In genomic region chr14:69652942-69653680, GRCh38 we compare ENCODE assay signal across 8 cellular contexts. TPM values are rescaled to one million over a fixed set of nuclear protein-coding genes. Genes with fewer than 3 reads are reported as not detected.
A peak's percentile ranks its signal among the peaks of the same experiment; 100 is the strongest.
DNase-seq lines count a peak whose midpoint lies in the region; ATAC-seq and TF ChIP-seq lines count a peak whose summit lies in the region.

No MANE protein-coding gene starts in this region.

- H3K4me3 Mint-ChIP-seq in endodermal cell: no peak overlapping the region

- H3K4me3 ChIP-seq in endodermal cell (ENCODE audit: low read length) (no peak overlapping the region), gastrocnemius medialis (no peak overlapping the region)

- no peaks in the 10 kb centered on the region for H3K27me3 Mint-ChIP-seq in endodermal cell (ENCODE audit: insufficient read depth)

- peaks cover 53% of the 10 kb centered on the region for H3K4me1 Mint-ChIP-seq in endodermal cell

- H3K36me3 Mint-ChIP-seq in endodermal cell (ENCODE audit: low read depth): no peaks in the 10 kb centered on the region

- H3K27ac Mint-ChIP-seq in endodermal cell: peak overlapping the region; percentile 63

- no peak overlapping the region for H3K27ac ChIP-seq in endodermal cell (ENCODE audit: low read depth, low read length)
- peak overlapping the region; percentile 41 to 72 (median 62) for H3K27ac ChIP-seq in gastrocnemius medialis

- WGBS in endodermal cell (ENCODE audit: insufficient coverage in 1 of 2, insufficient read length in 1 of 2), 2 experiments: 92 to 95% methylated on average over 4 to 10 of the region's 10 CpGs

- intact Hi-C loops in gastrocnemius medialis (cut with DNase I; ENCODE audit: low total_unique reads): loop anchor here (1.0 kb wide), 1 partner anchor 8 kb away; no protein-coding TSS in a partner anchor

- peaks cover 16% of the 10 kb centered on the region for H3K4me1 ChIP-seq in endodermal cell (ENCODE audit: control insufficient read depth, insufficient read depth, low read length)
- peaks cover 72 to 89% of the 10 kb centered on the region in 2 donors for H3K4me1 ChIP-seq in gastrocnemius medialis

- in situ Hi-C loops in gastrocnemius medialis (cut with MboI; ENCODE audit: low sequenced_read_pairs in 4 of 4) (no loop called here), ACHN (cut with HindIII; ENCODE audit: low pct_ligation_motif_present, low pct_unique_long_range_greater_than_20kb, low sequenced_read_pairs) (no loop called here)

- H3K27me3 ChIP-seq in endodermal cell (ENCODE audit: control insufficient read depth, insufficient read depth, low read length, poor library complexity, severe bottlenecking) (no peaks in the 10 kb centered on the region), gastrocnemius medialis (no peaks in the 10 kb centered on the region)

- H3K9me3 Mint-ChIP-seq in endodermal cell: no peaks in the 10 kb centered on the region

- TF ChIP-seq CTCF in endodermal cell (conservative IDR thresholded peaks at IDR 0.05) (peak; percentile 28), gastrocnemius medialis (IDR thresholded peaks at IDR 0.05 in 4 of 5, conservative IDR thresholded peaks at IDR 0.05 in 1 of 5) (no peak)

- ATAC-seq in GM19043 (IDR thresholded peaks at IDR 0.05; ENCODE audit: low read depth, unreplicated experiment) (peak; percentile 51), gastrocnemius medialis (no peak)

- no peak overlapping the region for H3K9ac ChIP-seq in endodermal cell (ENCODE audit: extremely low read depth, low read length, poor library complexity, severe bottlenecking)

- TF ChIP-seq POLR2A in gastrocnemius medialis (IDR thresholded peaks at IDR 0.05): no peak

- DNase-seq in NAMALWA (ENCODE audit: low spot score): peak; percentile 42
- DNase-seq in endodermal cell: no peak
- DNase-seq in gastrocnemius medialis: peak in 1 of 2 donors; percentile 18
- DNase-seq in NCI-H1694 treated with DMSO at 0.1 percent for 48 hours (lab: John Stamatoyannopoulos, UW): no peak
- no peak for DNase-seq in SHP77 (lab: John Stamatoyannopoulos, UW)
- DNase-seq in ACHN: no peak
- DNase-seq in 8988T: no peak

- H3K9me3 ChIP-seq in endodermal cell (ENCODE audit: control insufficient read depth, low read length) (no peaks in the 10 kb centered on the region), gastrocnemius medialis (no peaks in the 10 kb centered on the region)

- no peaks in the 10 kb centered on the region for H3K36me3 ChIP-seq in endodermal cell (ENCODE audit: control insufficient read depth, insufficient read depth, low read length)
- no peaks in the 10 kb centered on the region for H3K36me3 ChIP-seq in gastrocnemius medialis

RNA-seq across cellular contexts. Expression of gene SUSD6, which starts 41.7 kb away (rescaled TPM):
- total RNA-seq in endodermal cell: 1 to 10 TPM; 5.7 to 5.9 TPM
- polyA plus RNA-seq in endodermal cell (2013, experiment 1 of 2): 10.2 TPM
- polyA plus RNA-seq in endodermal cell (2013, experiment 2 of 2): 8.1 TPM
- 10 to 100 TPM; 11.9 to 26.3 (median 16.2) TPM for total RNA-seq in gastrocnemius medialis
